In the genomic region with DNA sequence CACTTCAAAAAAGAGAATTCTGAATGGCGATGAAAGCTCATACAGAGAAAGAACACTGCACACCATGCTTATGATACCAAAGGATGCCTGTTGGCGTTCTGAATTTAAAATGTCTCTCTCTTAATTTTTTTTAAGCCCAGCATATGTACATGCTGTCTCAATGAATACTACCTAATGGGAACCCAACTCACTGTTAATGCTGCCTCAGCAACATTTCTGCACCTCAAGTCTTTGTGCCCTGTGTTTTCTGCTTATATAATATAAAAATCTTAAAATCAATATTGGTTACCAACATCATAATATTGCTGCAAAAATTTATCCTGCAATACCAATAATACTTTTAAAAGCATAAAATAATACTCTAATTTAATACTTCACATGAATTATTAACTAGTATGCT, we compare ENCODE assay signal across 8 cellular contexts.
"Had no signal": no experiment of that assay in that cellular context is flagged by ENCODE, and none has a peak within 500 bp of the region (broad histone marks: within the 10 kb centered on the region; RNA-seq: fewer than 3 reads in every experiment).

No MANE protein-coding gene starts in this region.

- H3K4me3 ChIP-seq: GM23338, HAP-1 had no signal

- H3K27ac ChIP-seq: KMS-11 had no signal

- DNase-seq: H7, HFFc6, KBM-7 had no signal

- FAIRE-seq: HTR-8/SVneo had no signal

- H3K9ac ChIP-seq: KMS-11 had no signal

- H2AFZ ChIP-seq: GM23338 had no signal

- H3K4me1 ChIP-seq: HAP-1 had no signal

- H3K36me3 ChIP-seq: HAP-1 had no signal

- H3K9me3 ChIP-seq: HAP-1 had no signal

- ATAC-seq: GM23338, HCT116 had no signal

- H3K4me2 ChIP-seq: GM23338, KMS-11 had no signal
